ENCODE assay signal across 10 cellular contexts in the genomic region with DNA sequence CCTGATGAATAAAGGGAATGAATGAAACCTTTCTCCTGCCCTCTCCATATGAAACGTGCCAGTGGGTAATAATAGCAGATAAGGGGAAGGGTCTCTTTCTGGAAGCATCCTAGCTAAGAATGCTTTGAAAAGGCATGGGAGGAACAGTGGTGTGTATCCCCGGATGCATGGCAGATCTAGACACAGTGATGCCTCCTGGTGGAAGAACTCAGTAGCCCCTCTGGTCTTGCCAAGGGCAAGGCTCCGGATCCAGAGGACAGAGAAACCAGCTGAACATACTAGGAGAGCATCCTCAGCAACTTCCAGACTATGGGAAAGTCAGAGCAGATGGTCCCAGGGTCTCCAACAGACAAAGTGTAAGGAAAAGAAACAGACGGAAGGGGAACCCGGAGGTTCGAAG. TPM values are rescaled to one million over a fixed set of nuclear protein-coding genes. Genes with fewer than 3 reads are reported as not detected.
DNase-seq lines count a peak whose midpoint lies in the region; ATAC-seq and TF ChIP-seq lines count a peak whose summit lies in the region.
"Had no signal": no experiment of that assay in that cellular context is flagged by ENCODE, and none has a peak within 500 bp of the region (broad histone marks: within the 10 kb centered on the region; RNA-seq: fewer than 3 reads in every experiment).

No MANE protein-coding gene starts in this region.

- no peak overlapping the region for H2AFZ ChIP-seq in SK-N-SH (ENCODE audit: low read depth)

- no peaks in the 10 kb centered on the region for H3K9me2 ChIP-seq in SK-N-SH

- POLR2A ChIA-PET in AG04450 (lab: Yijun Ruan, JAX) (interaction anchor here (0.7 kb wide), 1 partner anchor 248 kb away, joined by 4 read pairs; no protein-coding TSS in a partner anchor), SK-N-SH (lab: Yijun Ruan, JAX) (no interaction called here)

- no peak for TF ChIP-seq RAD21 in SK-N-SH (IDR thresholded peaks at IDR 0.05; ENCODE audit: low read length)

- 75% methylated on average over 6 of the region's 6 CpGs for WGBS in SK-N-SH (ENCODE audit: low lambda C conversion rate)

- no peak overlapping the region for H3K9ac ChIP-seq in SK-N-SH

- no peaks in the 10 kb centered on the region for H3K79me2 ChIP-seq in SK-N-SH (ENCODE audit: insufficient read depth)

- H3K9me3 ChIP-seq in AG04450 (ENCODE audit: control insufficient read depth, insufficient read depth, low read length) (no peaks in the 10 kb centered on the region), SK-N-SH (no peaks in the 10 kb centered on the region), left lung (no peaks in the 10 kb centered on the region)

- TF ChIP-seq CTCF in AG04450 (IDR thresholded peaks at IDR 0.05; ENCODE audit: low read depth, low read length) (peak; percentile 44), GM12875 (IDR thresholded peaks at IDR 0.05; ENCODE audit: borderline replicate concordance, insufficient read depth, low read depth, low read length) (peak; percentile 30; the same call in 1 of the 2 replicates), SK-N-SH (IDR thresholded peaks at IDR 0.05) (peak; percentile 15; the same call in 1 of the 2 replicates), left lung (IDR thresholded peaks at IDR 0.05) (peak in 1 of 2 donors; percentile 18)

- intact Hi-C loops in left ventricle myocardium superior (cut with micrococcal nuclease), result no loop called here
- intact Hi-C loops in left lung (cut with DNase I), result no loop called here

- H3K4me3 ChIP-seq in AG04450 (ENCODE audit: low read depth, low read length) (no peak overlapping the region), GM12875 (ENCODE audit: low read depth, low read length) (no peak overlapping the region), SK-N-SH (ENCODE audit: low read depth in 2 of 2, low read length in 1 of 2) (no peak overlapping the region; a peak in 1 of 4 replicates), left lung (no peak overlapping the region)

- H3K27me3 ChIP-seq in AG04450 (ENCODE audit: control insufficient read depth, insufficient read depth, low read length) (peaks cover 4% of the 10 kb centered on the region), SK-N-SH (ENCODE audit: insufficient read depth) (no peaks in the 10 kb centered on the region), left lung (no peaks in the 10 kb centered on the region)

- no peaks in the 10 kb centered on the region for H4K20me1 ChIP-seq in SK-N-SH (ENCODE audit: insufficient read depth)

- H3K27ac ChIP-seq in AG04450 (ENCODE audit: low read depth, low read length), result no peak overlapping the region
- H3K27ac ChIP-seq in SK-N-SH (ENCODE audit: low read depth in 2 of 2, low read length in 1 of 2), result no peak overlapping the region
- no peak overlapping the region for H3K27ac ChIP-seq in left lung

- no peak for DNase-seq in AG04450 (ENCODE audit: low read depth, low spot score)
- no peak for DNase-seq in SK-N-SH
- peak; percentile 2 for DNase-seq in left ventricle myocardium superior
- DNase-seq in NCI-H524 (lab: John Stamatoyannopoulos, UW), result no peak
- DNase-seq in NK-92 (lab: John Stamatoyannopoulos, UW; ENCODE audit: unreplicated experiment), result no peak
- DNase-seq in NCI-H187 treated with DMSO at 0.1 percent for 48 hours (lab: John Stamatoyannopoulos, UW), result no peak
- DNase-seq in left lung, result no peak
- DNase-seq: HCEC 1CT had no signal

- peak; percentile 60 for ATAC-seq in left ventricle myocardium superior
- no peak for ATAC-seq in left lung

- H3K4me1 ChIP-seq in SK-N-SH (ENCODE audit: control insufficient read depth in 1 of 2, insufficient read depth in 2 of 2, low read depth in 1 of 2, low read length in 1 of 2) (no peaks in the 10 kb centered on the region; a peak in 1 of 4 replicates), left lung (no peaks in the 10 kb centered on the region)

- H3F3A ChIP-seq in SK-N-SH (replicated peaks; ENCODE audit: insufficient read depth), result no peaks in the 10 kb centered on the region

- no peak for TF ChIP-seq EP300 in SK-N-SH (IDR thresholded peaks at IDR 0.05; ENCODE audit: borderline replicate concordance in 1 of 2, low read depth in 1 of 2, low read length in 1 of 2)

- H3K4me2 ChIP-seq in SK-N-SH, result no peak overlapping the region

- H3K36me3 ChIP-seq in SK-N-SH (replicated peaks in 1 of 2; ENCODE audit: control insufficient read depth in 1 of 2, insufficient read depth in 2 of 2, low read length in 1 of 2), result no peaks in the 10 kb centered on the region
- H3K36me3 ChIP-seq in left lung, result no peaks in the 10 kb centered on the region

- CTCF ChIA-PET in AG04450 (lab: Charles Lee), result interaction anchor here (0.8 to 1.0 kb wide), 2 partner anchors 9 to 11 kb away, joined by 3 read pairs; no protein-coding TSS in a partner anchor
- CTCF ChIA-PET in SK-N-SH (lab: Yijun Ruan, JAX), result interaction anchor here (1.4 kb wide), 1 partner anchor 11 kb away, joined by 5 read pairs; no protein-coding TSS in a partner anchor

TF ChIP-seq in SK-N-SH, 30 proteins besides CTCF, POLR2A, EP300 and RAD21 (continues in another document):
- TF ChIP-seq YY1 (IDR thresholded peaks at IDR 0.05; ENCODE audit: low read depth), result no peak
- no peak for TF ChIP-seq MXI1 (IDR thresholded peaks at IDR 0.05; ENCODE audit: low read depth, low read length)
- TF ChIP-seq, protein P1, sequence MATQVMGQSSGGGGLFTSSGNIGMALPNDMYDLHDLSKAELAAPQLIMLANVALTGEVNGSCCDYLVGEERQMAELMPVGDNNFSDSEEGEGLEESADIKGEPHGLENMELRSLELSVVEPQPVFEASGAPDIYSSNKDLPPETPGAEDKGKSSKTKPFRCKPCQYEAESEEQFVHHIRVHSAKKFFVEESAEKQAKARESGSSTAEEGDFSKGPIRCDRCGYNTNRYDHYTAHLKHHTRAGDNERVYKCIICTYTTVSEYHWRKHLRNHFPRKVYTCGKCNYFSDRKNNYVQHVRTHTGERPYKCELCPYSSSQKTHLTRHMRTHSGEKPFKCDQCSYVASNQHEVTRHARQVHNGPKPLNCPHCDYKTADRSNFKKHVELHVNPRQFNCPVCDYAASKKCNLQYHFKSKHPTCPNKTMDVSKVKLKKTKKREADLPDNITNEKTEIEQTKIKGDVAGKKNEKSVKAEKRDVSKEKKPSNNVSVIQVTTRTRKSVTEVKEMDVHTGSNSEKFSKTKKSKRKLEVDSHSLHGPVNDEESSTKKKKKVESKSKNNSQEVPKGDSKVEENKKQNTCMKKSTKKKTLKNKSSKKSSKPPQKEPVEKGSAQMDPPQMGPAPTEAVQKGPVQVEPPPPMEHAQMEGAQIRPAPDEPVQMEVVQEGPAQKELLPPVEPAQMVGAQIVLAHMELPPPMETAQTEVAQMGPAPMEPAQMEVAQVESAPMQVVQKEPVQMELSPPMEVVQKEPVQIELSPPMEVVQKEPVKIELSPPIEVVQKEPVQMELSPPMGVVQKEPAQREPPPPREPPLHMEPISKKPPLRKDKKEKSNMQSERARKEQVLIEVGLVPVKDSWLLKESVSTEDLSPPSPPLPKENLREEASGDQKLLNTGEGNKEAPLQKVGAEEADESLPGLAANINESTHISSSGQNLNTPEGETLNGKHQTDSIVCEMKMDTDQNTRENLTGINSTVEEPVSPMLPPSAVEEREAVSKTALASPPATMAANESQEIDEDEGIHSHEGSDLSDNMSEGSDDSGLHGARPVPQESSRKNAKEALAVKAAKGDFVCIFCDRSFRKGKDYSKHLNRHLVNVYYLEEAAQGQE (IDR thresholded peaks at IDR 0.05; ENCODE audit: low read depth, low read length), result no peak
- no peak for TF ChIP-seq POLR2AphosphoS5 (IDR thresholded peaks at IDR 0.05; ENCODE audit: low read depth, low read length)
- TF ChIP-seq, protein P2, sequence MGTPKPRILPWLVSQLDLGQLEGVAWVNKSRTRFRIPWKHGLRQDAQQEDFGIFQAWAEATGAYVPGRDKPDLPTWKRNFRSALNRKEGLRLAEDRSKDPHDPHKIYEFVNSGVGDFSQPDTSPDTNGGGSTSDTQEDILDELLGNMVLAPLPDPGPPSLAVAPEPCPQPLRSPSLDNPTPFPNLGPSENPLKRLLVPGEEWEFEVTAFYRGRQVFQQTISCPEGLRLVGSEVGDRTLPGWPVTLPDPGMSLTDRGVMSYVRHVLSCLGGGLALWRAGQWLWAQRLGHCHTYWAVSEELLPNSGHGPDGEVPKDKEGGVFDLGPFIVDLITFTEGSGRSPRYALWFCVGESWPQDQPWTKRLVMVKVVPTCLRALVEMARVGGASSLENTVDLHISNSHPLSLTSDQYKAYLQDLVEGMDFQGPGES (IDR thresholded peaks at IDR 0.05; ENCODE audit: low read depth, low read length), result no peak
- no peak for TF ChIP-seq RXRA (IDR thresholded peaks at IDR 0.05; ENCODE audit: borderline replicate concordance, low read depth)
- no peak for TF ChIP-seq CHD2 (IDR thresholded peaks at IDR 0.05; ENCODE audit: low read length, partially characterized antibody)
- TF ChIP-seq FOXJ3 (CRISPR knock-in tag; IDR thresholded peaks at IDR 0.05), result no peak
- TF ChIP-seq NRF1 (IDR thresholded peaks at IDR 0.05; ENCODE audit: low read depth, low read length), result no peak
- TF ChIP-seq, protein P3, sequence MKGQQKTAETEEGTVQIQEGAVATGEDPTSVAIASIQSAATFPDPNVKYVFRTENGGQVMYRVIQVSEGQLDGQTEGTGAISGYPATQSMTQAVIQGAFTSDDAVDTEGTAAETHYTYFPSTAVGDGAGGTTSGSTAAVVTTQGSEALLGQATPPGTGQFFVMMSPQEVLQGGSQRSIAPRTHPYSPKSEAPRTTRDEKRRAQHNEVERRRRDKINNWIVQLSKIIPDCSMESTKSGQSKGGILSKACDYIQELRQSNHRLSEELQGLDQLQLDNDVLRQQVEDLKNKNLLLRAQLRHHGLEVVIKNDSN (IDR thresholded peaks at IDR 0.05; ENCODE audit: borderline replicate concordance, low read depth), result no peak
- no peak for TF ChIP-seq JUND (IDR thresholded peaks at IDR 0.05)

RNA-seq across cellular contexts. Expression of a gene that starts 6.4 kb away (rescaled TPM):
- polyA plus RNA-seq in AG04450 (2011; rRNA removed), result 0.04 and 0.09 TPM in 2 replicates
- polyA minus RNA-seq in AG04450 (2011; rRNA and poly(A)+ RNA removed), result not detected in 2 replicates
- polyA plus RNA-seq in SK-N-SH (2012; rRNA removed), result 0.13 and 0.16 TPM in 2 replicates
- 0.03 and 0.05 TPM in 2 replicates for polyA plus RNA-seq in SK-N-SH (2012; cell fraction: cytosol; rRNA removed)
- 1.4 and 2.6 TPM in 2 replicates for polyA plus RNA-seq in SK-N-SH (2012; cell fraction: nucleus; rRNA removed)
- 0.15 TPM for total RNA-seq in left ventricle myocardium superior
- total RNA-seq in left lung, result under 1 TPM; 0.34 to 0.35 TPM

RNA-seq across cellular contexts. Expression of a gene that starts 20.1 kb away (rescaled TPM):
- polyA plus RNA-seq in AG04450 (2011; rRNA removed), result 0.11 TPM in 1 of 2 replicates, not detected in the other
- not detected in 2 replicates for polyA minus RNA-seq in AG04450 (2011; rRNA and poly(A)+ RNA removed)
- not detected in 2 replicates for polyA plus RNA-seq in SK-N-SH (2012; rRNA removed)
- not detected in 2 replicates for polyA plus RNA-seq in SK-N-SH (2012; cell fraction: cytosol; rRNA removed)
- polyA plus RNA-seq in SK-N-SH (2012; cell fraction: nucleus; rRNA removed), result not detected in 2 replicates
- total RNA-seq in left ventricle myocardium superior, result not detected
- total RNA-seq in left lung, result under 1 TPM; 0.38 to 0.45 TPM
- total RNA-seq: LHCN-M2 had no signal

RNA-seq across cellular contexts. Expression of a gene that starts 46.9 kb away (rescaled TPM):
- 10.5 and 11.5 TPM in 2 replicates for polyA plus RNA-seq in AG04450 (2011; rRNA removed)
- polyA minus RNA-seq in AG04450 (2011; rRNA and poly(A)+ RNA removed), result 11.3 and 14.7 TPM in 2 replicates
- 36.8 and 42.8 TPM in 2 replicates for polyA plus RNA-seq in SK-N-SH (2012; rRNA removed)
- polyA plus RNA-seq in SK-N-SH (2012; cell fraction: cytosol; rRNA removed), result 18.4 and 21.9 TPM in 2 replicates
- polyA plus RNA-seq in SK-N-SH (2012; cell fraction: nucleus; rRNA removed), result 147 and 161 TPM in 2 replicates
- total RNA-seq in left ventricle myocardium superior, result 26.5 TPM
- 10 to 100 TPM; 30.9 to 39.5 TPM for total RNA-seq in left lung
